ENCODE assay signal across 1 cellular context in genomic region chr3:12024959-12025570, GRCh38.
TF ChIP-seq lines count a peak whose summit lies in the region.

No MANE protein-coding gene starts in this region.

TF ChIP-seq in WTC11, 78 proteins besides CTCF, POLR2A, EP300 and RAD21 (continued from another document):
- no peak for TF ChIP-seq ZMAT4 (CRISPR knock-in tag; IDR thresholded peaks at IDR 0.05)
- TF ChIP-seq NFE2L1 (CRISPR knock-in tag; IDR thresholded peaks at IDR 0.05): no peak
- no peak for TF ChIP-seq KAT7 (CRISPR knock-in tag; IDR thresholded peaks at IDR 0.05; ENCODE audit: borderline replicate concordance)
- no peak for TF ChIP-seq ZNF138 (CRISPR knock-in tag; conservative IDR thresholded peaks at IDR 0.05)
- TF ChIP-seq IRF1 (CRISPR knock-in tag; IDR thresholded peaks at IDR 0.05): no peak
- TF ChIP-seq PRDM15 (CRISPR knock-in tag; IDR thresholded peaks at IDR 0.05): no peak
- no peak for TF ChIP-seq E2F4 (CRISPR knock-in tag; IDR thresholded peaks at IDR 0.05; ENCODE audit: borderline replicate concordance, low read depth)
- no peak for TF ChIP-seq ZNF532 (CRISPR knock-in tag; IDR thresholded peaks at IDR 0.05; ENCODE audit: borderline replicate concordance)
